10 cellular contexts compared by ENCODE assay signal in the genomic region with DNA sequence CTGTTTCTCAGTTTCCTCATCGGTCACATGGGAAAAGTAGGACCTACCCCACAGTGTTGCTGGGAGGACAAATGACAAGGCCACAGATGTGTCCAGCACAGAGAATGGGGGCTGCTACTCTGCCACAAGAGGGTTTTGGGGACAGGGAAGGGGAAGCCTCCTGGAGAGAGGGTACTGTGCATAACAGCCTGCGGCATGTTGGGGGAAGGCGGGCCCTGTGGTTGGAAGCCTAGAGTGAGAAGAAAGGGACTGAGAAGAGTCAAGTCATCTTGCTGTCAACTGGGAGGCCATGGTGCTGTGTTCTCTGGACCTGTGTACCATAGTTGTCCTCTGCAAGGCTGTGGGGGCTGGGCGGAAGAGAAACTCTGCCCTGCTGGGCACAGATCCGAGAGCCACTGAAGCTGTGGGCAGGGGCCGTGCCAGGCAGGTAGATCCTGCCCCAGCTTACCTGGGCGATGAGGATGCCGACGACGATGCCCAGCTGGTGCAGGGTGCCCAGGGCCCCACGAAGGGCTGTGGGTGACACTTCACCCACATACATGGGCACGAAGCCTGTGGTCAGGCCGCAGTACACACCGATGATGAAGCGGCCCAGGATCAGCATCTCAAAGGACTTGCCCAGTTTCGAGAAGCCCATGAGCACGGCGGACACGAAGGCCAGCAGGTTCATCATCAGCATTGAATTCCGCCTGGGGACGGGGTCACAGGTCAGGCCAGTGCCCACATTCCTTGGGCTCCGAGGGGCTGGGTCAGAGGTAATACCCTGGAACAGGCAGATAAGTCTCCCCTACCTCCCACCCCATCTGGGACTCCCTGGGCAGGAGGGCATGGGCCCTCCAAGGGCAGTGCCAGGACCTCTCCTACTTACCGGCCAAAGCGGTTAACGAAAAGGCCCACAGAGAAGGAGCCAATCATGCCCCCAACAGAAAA. TPM values are rescaled to one million over a fixed set of nuclear protein-coding genes. Genes with fewer than 3 reads are reported as not detected.
A peak's percentile ranks its signal among the peaks of the same experiment; 100 is the strongest.
DNase-seq lines count a peak whose midpoint lies in the region; ATAC-seq and TF ChIP-seq lines count a peak whose summit lies in the region.
"Had no signal": no experiment of that assay in that cellular context is flagged by ENCODE, and none has a peak within 500 bp of the region (broad histone marks: within the 10 kb centered on the region; RNA-seq: fewer than 3 reads in every experiment).

No MANE protein-coding gene starts in this region.

- ATAC-seq in activated CD4-positive, alpha-beta T cell treated with anti-CD3 and anti-CD28 coated beads for 36 hours = no peak
- peak; percentile 0 for ATAC-seq in sciatic nerve

- no peak overlapping the region for H2AFZ ChIP-seq in Loucy (ENCODE audit: low read length)

- peak overlapping the region; percentile 89 for H3K4me2 ChIP-seq in Loucy (ENCODE audit: low read depth, low read length, poor library complexity, severe bottlenecking)
- H3K4me2 ChIP-seq: KMS-11 had no signal

- H3K9ac ChIP-seq in Loucy (ENCODE audit: low read depth, low read length, poor library complexity, severe bottlenecking) = peak overlapping the region; percentile 66
- H3K9ac ChIP-seq: KMS-11 had no signal

- TF ChIP-seq CTCF in Loucy (conservative IDR thresholded peaks at IDR 0.05; ENCODE audit: low read length) (no peak), dorsolateral prefrontal cortex (IDR thresholded peaks at IDR 0.05 in 54 of 56, conservative IDR thresholded peaks at IDR 0.05 in 2 of 56; ENCODE audit: low read depth in 1 of 56, partially characterized antibody in 56 of 56) (no peak)

- peak overlapping the region; percentile 62 for H3K4me3 Mint-ChIP-seq in activated CD4-positive, alpha-beta T cell treated with anti-CD3 and anti-CD28 coated beads for 36 hours
- H3K4me3 Mint-ChIP-seq: brain had no signal

- no peaks in the 10 kb centered on the region for H3K9me3 Mint-ChIP-seq in activated CD4-positive, alpha-beta T cell treated with anti-CD3 and anti-CD28 coated beads for 36 hours (ENCODE audit: low read depth)
- H3K9me3 Mint-ChIP-seq: brain had no signal

- H3K27ac Mint-ChIP-seq in activated CD4-positive, alpha-beta T cell treated with anti-CD3 and anti-CD28 coated beads for 36 hours = peak overlapping the region; percentile 92

- H3K4me3 ChIP-seq in Loucy (ENCODE audit: low read length, poor library complexity, severe bottlenecking) (peak overlapping the region; percentile 12), dorsolateral prefrontal cortex (no peak overlapping the region)

- H3K4me1 Mint-ChIP-seq in activated CD4-positive, alpha-beta T cell treated with anti-CD3 and anti-CD28 coated beads for 36 hours = peaks cover 61% of the 10 kb centered on the region

- peak overlapping the region in 33 of 59 donors; percentile 3 to 85 (median 57) for H3K27ac ChIP-seq in dorsolateral prefrontal cortex
- H3K27ac ChIP-seq: KMS-11 had no signal

- H3K27me3 ChIP-seq in Loucy (ENCODE audit: insufficient read depth, low read length, poor library complexity, severe bottlenecking) = no peaks in the 10 kb centered on the region
- H3K27me3 ChIP-seq in dorsolateral prefrontal cortex = no peaks in the 10 kb centered on the region

- POLR2A ChIA-PET in activated CD4-positive, alpha-beta T cell treated with anti-CD3 and anti-CD28 coated beads for 36 hours (lab: Charles Lee) = no interaction called here

- H3K9me3 ChIP-seq in Loucy (ENCODE audit: insufficient read depth, low read depth, low read length) = no peaks in the 10 kb centered on the region

- CTCF ChIA-PET in activated CD4-positive, alpha-beta T cell treated with anti-CD3 and anti-CD28 coated beads for 36 hours (lab: Charles Lee) = no interaction called here

- intact Hi-C loops in activated CD4-positive, alpha-beta T cell treated with anti-CD3 and anti-CD28 coated beads for 36 hours (cut with DNase I, micrococcal nuclease) = loop anchor here in 1 of 2 experiments (5.0 kb wide), 1 partner anchor 242 kb away; a partner anchor contains a TSS
- intact Hi-C loops in dorsolateral prefrontal cortex (cut with DNase I) = no loop called here
- intact Hi-C loops in sciatic nerve (cut with DNase I) = no loop called here

- peak; percentile 8 for DNase-seq in activated CD4-positive, alpha-beta T cell treated with anti-CD3 and anti-CD28 coated beads for 36 hours
- no peak for DNase-seq in activated CD4-positive, alpha-beta T cell treated with anti-CD3 and anti-CD28 coated beads for 1 hour
- DNase-seq in dorsolateral prefrontal cortex (peak in 1 of 10 donors; percentile 31), sciatic nerve (ENCODE audit: low spot score) (peak; percentile 61), NCI-H1105 treated with DMSO at 0.1 percent for 48 hours (lab: John Stamatoyannopoulos, UW) (no peak), DMS53 (lab: John Stamatoyannopoulos, UW) (no peak), hippocampal formation (lab: John Stamatoyannopoulos, UW) (no peak)

- H4K20me1 ChIP-seq in Loucy (ENCODE audit: insufficient read depth, low read length, poor library complexity, severe bottlenecking) = peaks cover 24% of the 10 kb centered on the region

- peaks cover 38% of the 10 kb centered on the region for H3K4me1 ChIP-seq in Loucy (ENCODE audit: insufficient read depth, low read length, poor library complexity, severe bottlenecking)

- peaks cover 81% of the 10 kb centered on the region for H3K36me3 Mint-ChIP-seq in activated CD4-positive, alpha-beta T cell treated with anti-CD3 and anti-CD28 coated beads for 36 hours (ENCODE audit: low read depth)

- H3K9me2 ChIP-seq in Loucy (replicated peaks; ENCODE audit: low read depth, low read length) = no peaks in the 10 kb centered on the region

- H3K79me2 ChIP-seq in Loucy (ENCODE audit: insufficient read depth, low read length) = peaks cover 51% of the 10 kb centered on the region; the same call in 1 of the 2 replicates

- peaks cover 12% of the 10 kb centered on the region; the same call in 1 of the 2 replicates for H3F3A ChIP-seq in Loucy (ENCODE audit: low read depth)

- peaks cover 79% of the 10 kb centered on the region for H3K36me3 ChIP-seq in Loucy (ENCODE audit: insufficient read depth, low read length)

- H3K27me3 Mint-ChIP-seq in activated CD4-positive, alpha-beta T cell treated with anti-CD3 and anti-CD28 coated beads for 36 hours = no peaks in the 10 kb centered on the region

RNA-seq across cellular contexts. Expression of a gene that starts 28.2 kb away (rescaled TPM):
- total RNA-seq in activated CD4-positive, alpha-beta T cell treated with anti-CD3 and anti-CD28 coated beads for 36 hours = 100 to 1,000 TPM; 115 to 125 TPM
- total RNA-seq in dorsolateral prefrontal cortex (100 to 1,000 TPM in 67 of 120 experiments, 10 to 100 TPM in 53; 36.8 to 290 (median 105) TPM), sciatic nerve (968 TPM)

Comparison
In these comparisons a context has a peak if more than half of its experiments do, and no peak if none do; other contexts are left out.
1. DNase-seq: peak in activated CD4-positive, alpha-beta T cell treated with anti-CD3 and anti-CD28 coated beads for 36 hours (single experiment) and sciatic nerve (single experiment); none in activated CD4-positive, alpha-beta T cell treated with anti-CD3 and anti-CD28 coated beads for 1 hour (single experiment), NCI-H1105 treated with DMSO at 0.1 percent for 48 hours (single experiment), DMS53 (single experiment) and hippocampal formation (0 of 2).